Comparison of ENCODE assay signal across 32 cellular contexts in genomic region chr6:33725222-33725621, GRCh38. TPM values are rescaled to one million over a fixed set of nuclear protein-coding genes. Genes with fewer than 3 reads are reported as not detected.
"Had no signal": no experiment of that assay in that cellular context is flagged by ENCODE, and none has a peak within 500 bp of the region (broad histone marks: within the 10 kb centered on the region; RNA-seq: fewer than 3 reads in every experiment).

No MANE protein-coding gene starts in this region.

- H3K36me3 Mint-ChIP-seq: activated naive CD8-positive, alpha-beta T cell; brain had no signal

- H3K36me3 ChIP-seq: MG63 had no signal

- FAIRE-seq: bronchial epithelial cell had no signal

- H3K27ac Mint-ChIP-seq: activated CD4-positive, alpha-beta T cell treated with anti-CD3 and anti-CD28 coated beads for 36 hours; activated CD4-positive, alpha-beta T cell treated with anti-CD3 and anti-CD28 coated beads, Interleukin-2, amount 10 ng/mL, durations not matched to agents 7 days and 5 days; activated CD8-positive, alpha-beta T cell treated with anti-CD3 and anti-CD28 coated beads, Interleukin-2, amount 10 ng/mL, durations not matched to agents 7 days and 5 days; activated naive CD8-positive, alpha-beta T cell treated with anti-CD3 and anti-CD28 coated beads, Interleukin-2, amount 50 U/mL, for 24 hours; activated T-helper 2 cell treated with anti-CD3 and anti-CD28 coated beads, Interferon-gamma antibody, Interleukin-2, Interleukin-4, amounts not matched to agents 10 μg/mL and 5 μg/mL and 100 μg/mL, durations not matched to agents 14 hours and 24 hours and 36 hours had no signal

- H3K9me3 Mint-ChIP-seq: activated CD4-positive, alpha-beta T cell treated with anti-CD3 and anti-CD28 coated beads, Interleukin-2, amount 10 ng/mL, durations not matched to agents 7 days and 5 days; activated naive CD8-positive, alpha-beta T cell treated with anti-CD3 and anti-CD28 coated beads, Interleukin-2, amount 50 U/mL, for 24 hours; activated T-cell treated with anti-CD3 and anti-CD28 coated beads, Interleukin-2, amount 50 U/mL, for 24 hours; activated T-helper 2 cell treated with anti-CD3 and anti-CD28 coated beads, Interferon-gamma antibody, Interleukin-2, Interleukin-4, amounts not matched to agents 10 μg/mL and 5 μg/mL and 100 μg/mL, durations not matched to agents 14 hours and 24 hours and 36 hours; brain had no signal

- ATAC-seq: activated CD4-positive, CD25-positive, alpha-beta regulatory T cell treated with anti-CD3 and anti-CD28 coated beads, Interleukin-2, amount 50 U/mL, for 24 hours; activated CD8-positive, alpha-beta T cell treated with anti-CD3 and anti-CD28 coated beads, Interleukin-2, amount 10 ng/mL, durations not matched to agents 7 days and 5 days; Panc1 had no signal

- H3K27me3 ChIP-seq: MG63, SJCRH30 had no signal

- H3K4me3 Mint-ChIP-seq: activated CD4-positive, alpha-beta T cell treated with anti-CD3 and anti-CD28 coated beads for 36 hours; activated CD4-positive, alpha-beta T cell treated with anti-CD3 and anti-CD28 coated beads, Interleukin-2, amount 10 ng/mL, durations not matched to agents 7 days and 5 days; activated CD8-positive, alpha-beta T cell treated with anti-CD3 and anti-CD28 coated beads, Interleukin-2, amount 10 ng/mL, durations not matched to agents 7 days and 5 days; activated naive CD8-positive, alpha-beta T cell treated with anti-CD3 and anti-CD28 coated beads, Interleukin-2, amount 50 U/mL, for 24 hours; activated T-cell treated with anti-CD3 and anti-CD28 coated beads, Interleukin-2, amount 50 U/mL, for 24 hours; brain had no signal

- H3K27me3 Mint-ChIP-seq: activated CD4-positive, alpha-beta T cell treated with anti-CD3 and anti-CD28 coated beads for 36 hours; activated naive CD8-positive, alpha-beta T cell; activated naive CD8-positive, alpha-beta T cell treated with anti-CD3 and anti-CD28 coated beads, Interleukin-2, amount 50 U/mL, for 24 hours; activated T-cell treated with anti-CD3 and anti-CD28 coated beads, Interleukin-2, amount 50 U/mL, for 24 hours had no signal

- DNase-seq: activated CD4-positive, alpha-beta T cell treated with anti-CD3 and anti-CD28 coated beads, Interleukin-2, amount 10 ng/mL, durations not matched to agents 7 days and 5 days; activated CD4-positive, alpha-beta T cell treated with anti-CD3 and anti-CD28 coated beads, Interleukin-2, amount 50 U/mL, for 48 hours; activated CD8-positive, alpha-beta T cell treated with anti-CD3 and anti-CD28 coated beads, Interleukin-2, amount 10 ng/mL, durations not matched to agents 7 days and 5 days; activated gamma-delta T cell; activated naive CD4-positive, alpha-beta T cell treated with Interleukin-2 at 50 U/mL for 16 hours; activated T-cell treated with anti-CD3 and anti-CD28 coated beads, Interleukin-2, amount 50 U/mL, for 24 hours; anterior cingulate cortex; caudate nucleus; Kasumi-1; MG63; NCI-H1048; NCI-H1105 treated with DMSO at 0.1 percent for 48 hours; NCI-H1436; NCI-H1694; NCI-H1930; NCI-H2081 treated with DMSO at 0.1 percent for 48 hours; NCI-H226; NCI-H446 treated with DMSO at 0.1 percent for 48 hours; SHP77; SJCRH30; T1000 had no signal

- H3K27ac ChIP-seq: SJCRH30, SK-N-MC had no signal

- H3K4me1 ChIP-seq: SJCRH30 had no signal

- H3K4me3 ChIP-seq: MG63, SJCRH30, SK-N-MC had no signal

- H3K9me3 ChIP-seq: MG63, SJCRH30 had no signal

RNA-seq across cellular contexts. Expression of gene IP6K3, which starts 21.5 kb away (rescaled TPM):
- total RNA-seq: activated CD4-positive, alpha-beta T cell treated with anti-CD3 and anti-CD28 coated beads for 36 hours; activated CD4-positive, alpha-beta T cell treated with anti-CD3 and anti-CD28 coated beads, Interleukin-2, amount 10 ng/mL, durations not matched to agents 7 days and 5 days; activated CD8-positive, alpha-beta T cell treated with anti-CD3 and anti-CD28 coated beads, Interleukin-2, amount 10 ng/mL, durations not matched to agents 7 days and 5 days; activated T-helper 2 cell treated with anti-CD3 and anti-CD28 coated beads, Interferon-gamma antibody, Interleukin-2, Interleukin-4, amounts not matched to agents 10 μg/mL and 5 μg/mL and 100 μg/mL, durations not matched to agents 14 hours and 24 hours and 36 hours; T-helper 1 cell treated with Interleukin-12 subunit alpha and Interleukin-12 subunit beta and Interleukin-4 antibody, amounts not matched to agents 30 ng/mL and 1 ng/mL, for 36 hours; T-helper 2 cell treated with Interferon-gamma antibody and Interleukin-4, amounts not matched to agents 100 ng/mL and 5 ng/mL, for 36 hours had no signal
